Comparison of ENCODE assay signal across 8 cellular contexts in genomic region chr15:93072440-93073394, GRCh38. TPM values are rescaled to one million over a fixed set of nuclear protein-coding genes. Genes with fewer than 3 reads are reported as not detected.
DNase-seq lines count a peak whose midpoint lies in the region; ATAC-seq lines count a peak whose summit lies in the region.

No MANE protein-coding gene starts in this region.

- no peaks in the 10 kb centered on the region for H3K36me3 Mint-ChIP-seq in stimulated activated naive B cell treated with anti-CD40 and anti-IgM and Interleukin-4, amounts not matched to agents 10 μg/mL and 1 μg/mL and 100 μg/mL, for 72 hours

- H3K9me3 Mint-ChIP-seq in stimulated activated naive B cell treated with anti-CD40 and anti-IgM and Interleukin-4, amounts not matched to agents 10 μg/mL and 1 μg/mL and 100 μg/mL, for 72 hours = no peaks in the 10 kb centered on the region

- ATAC-seq in left colon = peak; percentile 52
- no peak for ATAC-seq in stimulated activated naive B cell treated with anti-CD40 and anti-IgM and Interleukin-4, amounts not matched to agents 10 μg/mL and 1 μg/mL and 100 μg/mL, for 72 hours (replicated peaks)

- peak overlapping the region; percentile 54 for H3K27ac ChIP-seq in cingulate gyrus (ENCODE audit: low read depth, low read length)

- DNase-seq in NCI-H2029 (lab: John Stamatoyannopoulos, UW) (peak; percentile 32), NCI-H2029 treated with DMSO at 0.1 percent for 48 hours (lab: John Stamatoyannopoulos, UW) (no peak), NCI-H510A treated with DMSO at 0.1 percent for 48 hours (lab: John Stamatoyannopoulos, UW) (peak; percentile 60), left colon (peak; percentile 63 to 64), kidney glomerular epithelial cell (lab: John Stamatoyannopoulos, UW) (no peak), SIG-M5 treated with dmso at 0.1 percent for 504 hours (lab: John Stamatoyannopoulos, UW; ENCODE audit: unreplicated experiment) (no peak)
- DNase-seq in stimulated activated naive B cell treated with anti-CD40 and anti-IgM and Interleukin-4, amounts not matched to agents 10 μg/mL and 1 μg/mL and 100 μg/mL, for 72 hours = no peak

- intact Hi-C loops in left colon (cut with DNase I, micrococcal nuclease) = no loop called here

- H3K4me3 Mint-ChIP-seq in stimulated activated naive B cell treated with anti-CD40 and anti-IgM and Interleukin-4, amounts not matched to agents 10 μg/mL and 1 μg/mL and 100 μg/mL, for 72 hours = peak overlapping the region; percentile 59 to 77

- peaks cover 57 to 79% of the 10 kb centered on the region in 2 donors for H3K27me3 Mint-ChIP-seq in stimulated activated naive B cell treated with anti-CD40 and anti-IgM and Interleukin-4, amounts not matched to agents 10 μg/mL and 1 μg/mL and 100 μg/mL, for 72 hours

- peaks cover 15 to 22% of the 10 kb centered on the region in 2 donors for H3K4me1 Mint-ChIP-seq in stimulated activated naive B cell treated with anti-CD40 and anti-IgM and Interleukin-4, amounts not matched to agents 10 μg/mL and 1 μg/mL and 100 μg/mL, for 72 hours

- H3K27ac Mint-ChIP-seq in stimulated activated naive B cell treated with anti-CD40 and anti-IgM and Interleukin-4, amounts not matched to agents 10 μg/mL and 1 μg/mL and 100 μg/mL, for 72 hours = no peak overlapping the region

RNA-seq across cellular contexts. Expression of gene RGMA, which starts 16.3 kb away (rescaled TPM):
- 10 to 100 TPM in 1 of 2 donors, 1 to 10 TPM in 1; 2.5 to 12.9 TPM for total RNA-seq in left colon

Comparison
In these comparisons a context has a peak if more than half of its experiments do, and no peak if none do; other contexts are left out.
1. DNase-seq: peak in NCI-H2029 (single experiment), NCI-H510A treated with DMSO at 0.1 percent for 48 hours (single experiment) and left colon (2 of 2); none in NCI-H2029 treated with DMSO at 0.1 percent for 48 hours (single experiment), stimulated activated naive B cell treated with anti-CD40 and anti-IgM and Interleukin-4, amounts not matched to agents 10 μg/mL and 1 μg/mL and 100 μg/mL, for 72 hours (single experiment), kidney glomerular epithelial cell (single experiment) and SIG-M5 treated with dmso at 0.1 percent for 504 hours (single experiment).